ENCODE assay signal across 8 cellular contexts in the genomic region with DNA sequence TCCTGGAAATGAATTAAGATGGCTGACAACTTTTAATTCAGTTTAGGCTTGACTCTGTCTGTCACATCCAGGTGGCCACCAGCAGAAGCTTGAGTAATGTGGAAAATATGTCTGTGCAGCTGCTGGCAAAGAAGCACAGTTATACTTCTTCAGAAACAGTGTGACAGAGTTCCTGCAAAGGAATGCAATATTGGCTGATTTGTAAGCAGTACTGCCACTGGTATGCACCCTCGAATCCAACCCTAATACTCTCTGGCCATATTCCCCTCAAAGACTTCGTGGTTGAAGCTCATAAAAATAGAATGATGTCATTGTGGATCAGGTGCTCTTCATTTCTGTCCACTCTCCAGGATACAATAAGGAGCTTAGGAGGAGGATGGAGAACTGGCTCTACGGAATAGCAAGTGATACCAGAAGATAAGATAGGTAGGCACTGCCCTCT.
A peak's percentile ranks its signal among the peaks of the same experiment; 100 is the strongest.
DNase-seq lines count a peak whose midpoint lies in the region; ATAC-seq, FAIRE-seq and TF ChIP-seq lines count a peak whose summit lies in the region.

No MANE protein-coding gene starts in this region.

- no peak overlapping the region for H3K4me3 ChIP-seq in right atrium auricular region
- no peak overlapping the region for H3K4me3 ChIP-seq in SJCRH30
- no peak overlapping the region for H3K4me3 ChIP-seq in heart left ventricle

- intact Hi-C loops in Right ventricle myocardium superior (cut with DNase I), result no loop called here
- intact Hi-C loops in heart left ventricle (cut with DNase I), result loop anchor here in 3 of 10 donors (5.0 to 10.0 kb wide), 3 partner anchors 67 to 183 kb away; partner anchors contain the start of gene TLK1 (in 1 of the 3)

- H3K9me3 ChIP-seq in right atrium auricular region (no peaks in the 10 kb centered on the region), SJCRH30 (replicated peaks) (0 out of 2 replicates have a peak, but pooled peaks cover 2% of the 10 kb centered on the region), heart left ventricle (peaks cover 0 to 13% (median 0%) of the 10 kb centered on the region in 12 donors)

- TF ChIP-seq CTCF in right atrium auricular region (IDR thresholded peaks at IDR 0.05) (no peak), heart left ventricle (IDR thresholded peaks at IDR 0.05) (no peak)

- DNase-seq in Right ventricle myocardium superior (no peak), right atrium auricular region (ENCODE audit: low spot score) (no peak), SJCRH30 (peak; percentile 63 to 69), heart left ventricle (no peak), urothelium cell line (ENCODE audit: low spot score) (peak; percentile 82), HPDE6-E6E7 (ENCODE audit: extremely low spot score) (no peak), putamen (ENCODE audit: low spot score) (no peak), NCI-H1694 (lab: John Stamatoyannopoulos, UW) (no peak)

- H3K36me3 ChIP-seq in right atrium auricular region (no peaks in the 10 kb centered on the region), SJCRH30 (no peaks in the 10 kb centered on the region), heart left ventricle (no peaks in the 10 kb centered on the region)

- H3K27ac ChIP-seq in right atrium auricular region, result peak overlapping the region in 1 of 2 donors; percentile 15
- H3K27ac ChIP-seq in SJCRH30, result peak overlapping the region; percentile 75
- peak overlapping the region in 11 of 12 donors; percentile 12 to 70 (median 54) for H3K27ac ChIP-seq in heart left ventricle

- TF ChIP-seq POLR2A in heart left ventricle (IDR thresholded peaks at IDR 0.05), result no peak

- H3K27me3 ChIP-seq in right atrium auricular region (no peaks in the 10 kb centered on the region), SJCRH30 (no peaks in the 10 kb centered on the region), heart left ventricle (no peaks in the 10 kb centered on the region)

- WGBS in heart left ventricle, 4 donors, result 27 to 42% (median 36%) methylated on average over 3 of the region's 3 CpGs

- H3K4me1 ChIP-seq in right atrium auricular region, result peaks cover 0 to 17% of the 10 kb centered on the region in 2 donors
- H3K4me1 ChIP-seq in SJCRH30, result peaks cover 27% of the 10 kb centered on the region
- peaks cover 0 to 20% (median 16%) of the 10 kb centered on the region in 12 donors for H3K4me1 ChIP-seq in heart left ventricle

- peak; percentile 32 for FAIRE-seq in urothelium cell line (lab: Jason Lieb, UNC)

- ATAC-seq in Right ventricle myocardium superior (ENCODE audit: poor library complexity) (peak; percentile 63), heart left ventricle (peak; percentile 45 to 88 (median 64))

Comparison
In these comparisons a context has a peak if more than half of its experiments do, and no peak if none do; other contexts are left out.
1. DNase-seq: peak in SJCRH30 (2 of 2) and urothelium cell line (single experiment); none in Right ventricle myocardium superior (single experiment), right atrium auricular region (single experiment), heart left ventricle (0 of 5), HPDE6-E6E7 (single experiment), putamen (single experiment) and NCI-H1694 (single experiment).